ENCODE assay signal across 14 cellular contexts in genomic region chr10:114239994-114240345, GRCh38. TPM values are rescaled to one million over a fixed set of nuclear protein-coding genes. Genes with fewer than 3 reads are reported as not detected.
DNase-seq lines count a peak whose midpoint lies in the region; ATAC-seq and TF ChIP-seq lines count a peak whose summit lies in the region.
"Had no signal": no experiment of that assay in that cellular context is flagged by ENCODE, and none has a peak within 500 bp of the region (broad histone marks: within the 10 kb centered on the region; RNA-seq: fewer than 3 reads in every experiment).

No MANE protein-coding gene starts in this region.

- CTCF ChIA-PET in CD4-positive, alpha-beta memory T cell (lab: Charles Lee; ENCODE audit: partially characterized antibody), result interaction anchor here (1.2 kb wide), 1 partner anchor 64 kb away, joined by 3 read pairs; no protein-coding TSS in a partner anchor

- no peak for TF ChIP-seq CTCF in cardiac muscle cell (IDR thresholded peaks at IDR 0.05; ENCODE audit: low read depth, low read length)
- no peak for TF ChIP-seq CTCF in heart left ventricle (IDR thresholded peaks at IDR 0.05)
- TF ChIP-seq CTCF in epithelial cell of proximal tubule (conservative IDR thresholded peaks at IDR 0.05; ENCODE audit: low read depth, low read length), result no peak

- H3K27me3 Mint-ChIP-seq in naive thymus-derived CD8-positive, alpha-beta T cell, result peaks cover 34 to 81% (median 48%) of the 10 kb centered on the region in 5 donors
- peaks cover 44 to 53% of the 10 kb centered on the region in 2 donors for H3K27me3 Mint-ChIP-seq in CD4-positive, alpha-beta memory T cell

- H3K4me1 ChIP-seq in cardiac muscle cell (ENCODE audit: low read depth) (peaks cover 3% of the 10 kb centered on the region), heart left ventricle (peaks cover 0 to 14% (median 9%) of the 10 kb centered on the region in 12 donors)
- no peaks in the 10 kb centered on the region for H3K4me1 ChIP-seq in CD4-positive, alpha-beta memory T cell (ENCODE audit: insufficient read depth, low read length)

- peaks cover 0 to 10% (median 1%) of the 10 kb centered on the region in 4 donors for H3K4me1 Mint-ChIP-seq in naive thymus-derived CD8-positive, alpha-beta T cell
- peaks cover 0 to 10% (median 7%) of the 10 kb centered on the region in 4 donors for H3K4me1 Mint-ChIP-seq in CD4-positive, alpha-beta memory T cell
- H3K4me1 Mint-ChIP-seq: memory B cell had no signal

- H3K4me3 Mint-ChIP-seq in naive thymus-derived CD8-positive, alpha-beta T cell, result peak overlapping the region in 6 of 10 donors; percentile 4 to 60 (median 15)
- H3K4me3 Mint-ChIP-seq in CD4-positive, alpha-beta memory T cell, result peak overlapping the region in 2 of 8 donors; percentile 1 to 31
- H3K4me3 Mint-ChIP-seq: memory B cell had no signal

- H3K4me3 ChIP-seq in cardiac muscle cell, result peak overlapping the region; percentile 40
- H3K4me3 ChIP-seq in heart left ventricle, result peak overlapping the region in 3 of 12 donors; percentile 16 to 53 (median 50)
- peak overlapping the region; percentile 59 for H3K4me3 ChIP-seq in epithelial cell of proximal tubule (ENCODE audit: low read depth, low read length)
- H3K4me3 ChIP-seq in CD4-positive, alpha-beta memory T cell (ENCODE audit: low read length in 2 of 2), result no peak overlapping the region

- H3K27me3 ChIP-seq in cardiac muscle cell (peaks cover 75% of the 10 kb centered on the region), heart left ventricle (peaks cover 7 to 85% (median 43%) of the 10 kb centered on the region in 9 donors)
- peaks cover 26% of the 10 kb centered on the region for H3K27me3 ChIP-seq in CD4-positive, alpha-beta memory T cell (ENCODE audit: insufficient read depth, low read length)

- ATAC-seq in heart left ventricle, result no peak
- no peak for ATAC-seq in naive thymus-derived CD8-positive, alpha-beta T cell
- ATAC-seq in GM18909 (IDR thresholded peaks at IDR 0.05; ENCODE audit: poor library complexity, unreplicated experiment), result no peak

- H3K9me3 ChIP-seq in cardiac muscle cell (ENCODE audit: low read depth) (no peaks in the 10 kb centered on the region), heart left ventricle (no peaks in the 10 kb centered on the region)
- no peaks in the 10 kb centered on the region for H3K9me3 ChIP-seq in CD4-positive, alpha-beta memory T cell (ENCODE audit: control insufficient read depth in 1 of 2, low read length in 2 of 2)
- H3K9me3 ChIP-seq: adrenal gland had no signal

- POLR2A ChIA-PET in naive thymus-derived CD8-positive, alpha-beta T cell (lab: Charles Lee), result no interaction called here
- POLR2A ChIA-PET in CD4-positive, alpha-beta memory T cell (lab: Charles Lee; ENCODE audit: partially characterized antibody), result no interaction called here

- H3K27ac Mint-ChIP-seq in naive thymus-derived CD8-positive, alpha-beta T cell, result no peak overlapping the region
- no peak overlapping the region for H3K27ac Mint-ChIP-seq in CD4-positive, alpha-beta memory T cell
- H3K27ac Mint-ChIP-seq: memory B cell had no signal

- intact Hi-C loops in heart left ventricle (cut with DNase I), result no loop called here
- intact Hi-C loops in CD4-positive, alpha-beta memory T cell (cut with micrococcal nuclease), result loop anchor here (5.0 kb wide), 1 partner anchor 443 kb away; no protein-coding TSS in a partner anchor

- H3K36me3 ChIP-seq in cardiac muscle cell, result no peaks in the 10 kb centered on the region
- H3K36me3 ChIP-seq in heart left ventricle, result no peaks in the 10 kb centered on the region
- no peaks in the 10 kb centered on the region for H3K36me3 ChIP-seq in CD4-positive, alpha-beta memory T cell (ENCODE audit: insufficient read depth, low read length)
- H3K36me3 ChIP-seq: adrenal gland, WERI-Rb-1 had no signal

- no peaks in the 10 kb centered on the region for H3K36me3 Mint-ChIP-seq in naive thymus-derived CD8-positive, alpha-beta T cell
- no peaks in the 10 kb centered on the region for H3K36me3 Mint-ChIP-seq in CD4-positive, alpha-beta memory T cell
- H3K36me3 Mint-ChIP-seq: memory B cell had no signal

- no peak for TF ChIP-seq POLR2A in heart left ventricle (IDR thresholded peaks at IDR 0.05)

- DNase-seq in cardiac muscle cell (ENCODE audit: low read depth in 1 of 2, low spot score in 1 of 2) (no peak), heart left ventricle (no peak), epithelial cell of proximal tubule (ENCODE audit: low read depth) (no peak), epidermal melanocyte (ENCODE audit: insufficient read length, low spot score) (no peak)
- no peak for DNase-seq in naive thymus-derived CD8-positive, alpha-beta T cell
- no peak for DNase-seq in CD4-positive, alpha-beta memory T cell
- no peak for DNase-seq in activated CD4-positive, alpha-beta T cell treated with anti-CD3 and anti-CD28 coated beads, Interleukin-2, amount 50 U/mL, for 4 hours
- DNase-seq: adrenal gland, Karpas-422, NCI-H2107 had no signal

- H3K9me3 Mint-ChIP-seq in naive thymus-derived CD8-positive, alpha-beta T cell, result no peaks in the 10 kb centered on the region
- no peaks in the 10 kb centered on the region for H3K9me3 Mint-ChIP-seq in CD4-positive, alpha-beta memory T cell
- H3K9me3 Mint-ChIP-seq: memory B cell had no signal

- H3K27ac ChIP-seq in cardiac muscle cell, result no peak overlapping the region
- H3K27ac ChIP-seq in heart left ventricle, result no peak overlapping the region
- no peak overlapping the region for H3K27ac ChIP-seq in CD4-positive, alpha-beta memory T cell (ENCODE audit: low read depth, low read length)
- H3K27ac ChIP-seq: adrenal gland, WERI-Rb-1 had no signal

- 60 to 77% (median 69%) methylated on average over 4 to 11 of the region's 11 CpGs for WGBS in heart left ventricle, 4 donors

RNA-seq across cellular contexts. Expression of gene VWA2, which starts 0.9 kb away (rescaled TPM):
- total RNA-seq in cardiac muscle cell (not detected in 2 replicates), heart left ventricle (under 1 TPM in 1 of 9 donors, not detected in 8; 0.41 TPM), epithelial cell of proximal tubule (0.43 and 1.2 TPM in 2 replicates)
- polyA plus RNA-seq in cardiac muscle cell (not detected in 2 replicates), heart left ventricle (under 1 TPM in 1 of 2 donors, not detected in 1; 0.03 TPM)
- not detected for total RNA-seq in naive thymus-derived CD8-positive, alpha-beta T cell
- not detected for polyA plus RNA-seq in naive thymus-derived CD8-positive, alpha-beta T cell
- total RNA-seq in CD4-positive, alpha-beta memory T cell, result not detected
- polyA plus RNA-seq in CD4-positive, alpha-beta memory T cell, result not detected
- total RNA-seq: Daoy had no signal
- polyA plus RNA-seq: adrenal gland had no signal

Comparison
In these comparisons a context has a peak if more than half of its experiments do, and no peak if none do; other contexts are left out.
1. H3K4me3 ChIP-seq: peak in cardiac muscle cell (single experiment) and epithelial cell of proximal tubule (single experiment); none in CD4-positive, alpha-beta memory T cell (0 of 2).